In genomic region chr13:63773476-63773875, GRCh38 we compare ENCODE assay signal across 16 cellular contexts.
"Had no signal": no experiment of that assay in that cellular context is flagged by ENCODE, and none has a peak within 500 bp of the region (broad histone marks: within the 10 kb centered on the region; RNA-seq: fewer than 3 reads in every experiment).

No MANE protein-coding gene starts in this region.

- DNase-seq: colonic mucosa; effector CD4-positive, alpha-beta T cell; endodermal cell; heart right ventricle; hypothalamus; kidney glomerular epithelial cell; mucosa of descending colon; naive thymus-derived CD8-positive, alpha-beta T cell; posterior cingulate gyrus; sigmoid colon; stimulated activated CD4-positive, alpha-beta T cell treated with anti-CD3 and anti-CD28 coated beads, Interleukin-2, amount 100 ng/mL, for 48 hours; stimulated activated naive CD4-positive, alpha-beta T cell treated with Interleukin-2 at 50 U/mL for 16 hours; thyroid gland had no signal

- H3K9me3 Mint-ChIP-seq: endodermal cell, type B pancreatic cell had no signal

- ATAC-seq: heart right ventricle; mucosa of descending colon; naive thymus-derived CD8-positive, alpha-beta T cell had no signal

- H3K27me3 Mint-ChIP-seq: naive thymus-derived CD8-positive, alpha-beta T cell; type B pancreatic cell had no signal

- H3K27ac ChIP-seq: colonic mucosa, heart right ventricle, neutrophil, sigmoid colon, skin epidermis, thyroid gland had no signal

- H3K27me3 ChIP-seq: colonic mucosa, heart right ventricle, neutrophil, sigmoid colon, thyroid gland had no signal

- H3K4me3 ChIP-seq: colonic mucosa, heart right ventricle, mucosa of descending colon, sigmoid colon, skin epidermis, thyroid gland had no signal

- H3K36me3 Mint-ChIP-seq: naive thymus-derived CD8-positive, alpha-beta T cell; type B pancreatic cell had no signal

- H3K4me1 ChIP-seq: colonic mucosa, heart right ventricle, sigmoid colon, thyroid gland had no signal

- H3K4me3 Mint-ChIP-seq: endodermal cell; naive thymus-derived CD8-positive, alpha-beta T cell; type B pancreatic cell had no signal

- H3K9me3 ChIP-seq: neutrophil, sigmoid colon, thyroid gland had no signal

- H3K36me3 ChIP-seq: colonic mucosa, heart right ventricle, neutrophil, sigmoid colon, thyroid gland had no signal

- H3K27ac Mint-ChIP-seq: endodermal cell; naive thymus-derived CD8-positive, alpha-beta T cell; type B pancreatic cell had no signal

- H3K4me1 Mint-ChIP-seq: endodermal cell; naive thymus-derived CD8-positive, alpha-beta T cell had no signal
